In genomic region chr5:3104446-3105047, GRCh38 we compare ENCODE assay signal across 16 cellular contexts.
DNase-seq lines count a peak whose midpoint lies in the region; ATAC-seq and TF ChIP-seq lines count a peak whose summit lies in the region.
"Had no signal": no experiment of that assay in that cellular context is flagged by ENCODE, and none has a peak within 500 bp of the region (broad histone marks: within the 10 kb centered on the region; RNA-seq: fewer than 3 reads in every experiment).

No MANE protein-coding gene starts in this region.

- H2BK15ac ChIP-seq in H9 (ENCODE audit: low read depth, low read length) = no peak overlapping the region

- H3K4me1 ChIP-seq in H9 (ENCODE audit: insufficient read depth, low read length) = peaks cover 22% of the 10 kb centered on the region; the same call in 1 of the 2 replicates
- H3K4me1 ChIP-seq: BE2C had no signal

- no peak overlapping the region for H2BK120ac ChIP-seq in H9 (ENCODE audit: low read depth, low read length, poor library complexity, severe bottlenecking)

- no peak overlapping the region for H3K18ac ChIP-seq in H9 (ENCODE audit: insufficient read length, low read depth, low read length)

- H3K36me3 Mint-ChIP-seq in H9 (ENCODE audit: insufficient read depth in 1 of 3, low read depth in 3 of 3) (no peaks in the 10 kb centered on the region; a peak in 1 of 7 replicates), mesothelial cell of epicardium (no peaks in the 10 kb centered on the region)
- no peaks in the 10 kb centered on the region for H3K36me3 Mint-ChIP-seq in activated T-cell treated with anti-CD3 and anti-CD28 coated beads, Interleukin-2, amount 50 U/mL, for 24 hours (ENCODE audit: low read depth)
- H3K36me3 Mint-ChIP-seq: CD8-positive, alpha-beta T cell had no signal

- no peak overlapping the region for H3K4ac ChIP-seq in H9 (ENCODE audit: low read depth, low read length)

- H4K5ac ChIP-seq in H9 (ENCODE audit: insufficient read length, low read depth, low read length) = no peak overlapping the region

- no peaks in the 10 kb centered on the region for H4K20me1 ChIP-seq in H9 (ENCODE audit: control insufficient read depth, insufficient read depth, insufficient read length)

- peaks cover 0 to 4% of the 10 kb centered on the region in 2 experiments; a peak in 3 of 5 replicates for H3K9me3 Mint-ChIP-seq in H9
- no peaks in the 10 kb centered on the region for H3K9me3 Mint-ChIP-seq in mesothelial cell of epicardium
- no peaks in the 10 kb centered on the region for H3K9me3 Mint-ChIP-seq in activated T-cell treated with anti-CD3 and anti-CD28 coated beads, Interleukin-2, amount 50 U/mL, for 24 hours
- H3K9me3 Mint-ChIP-seq: CD8-positive, alpha-beta T cell had no signal

- H3K4me1 Mint-ChIP-seq in H9 (peaks cover 85 to 87% of the 10 kb centered on the region in 2 experiments), mesothelial cell of epicardium (peaks cover 71% of the 10 kb centered on the region)
- no peaks in the 10 kb centered on the region for H3K4me1 Mint-ChIP-seq in activated T-cell treated with anti-CD3 and anti-CD28 coated beads, Interleukin-2, amount 50 U/mL, for 24 hours (ENCODE audit: low read depth)

- no peak overlapping the region for H3K23ac ChIP-seq in H9 (ENCODE audit: insufficient read length, low read depth, low read length)

- H3K4me3 Mint-ChIP-seq in H9 = peak overlapping the region in 1 of 2 experiments; percentile 23; a peak in 1 of 5 replicates
- H3K4me3 Mint-ChIP-seq in mesothelial cell of epicardium = peak overlapping the region; percentile 22
- no peak overlapping the region for H3K4me3 Mint-ChIP-seq in activated T-cell treated with anti-CD3 and anti-CD28 coated beads, Interleukin-2, amount 50 U/mL, for 24 hours
- H3K4me3 Mint-ChIP-seq: CD8-positive, alpha-beta T cell had no signal

- H3T11ph ChIP-seq in H9 (ENCODE audit: low read length) = no peak overlapping the region

- H2BK12ac ChIP-seq in H9 (ENCODE audit: insufficient read length, low read depth, low read length) = no peak overlapping the region

- DNase-seq in H9 = no peak
- peak; percentile 76 for DNase-seq in ecto neural progenitor cell (ENCODE audit: low spot score)
- no peak for DNase-seq in mesothelial cell of epicardium (ENCODE audit: low spot score in 2 of 2, unreplicated experiment in 2 of 2)
- no peak for DNase-seq in AG08396 (ENCODE audit: low spot score)
- DNase-seq in SW480 (ENCODE audit: low spot score) = no peak
- DNase-seq in activated T-cell treated with anti-CD3 and anti-CD28 coated beads, Interleukin-2, amount 50 U/mL, for 24 hours = no peak
- DNase-seq: BE2C; CD8-positive, alpha-beta T cell; DND-41; GF-D8; NCI-H187 treated with DMSO at 0.1 percent for 48 hours; NCI-H2171; NCI-H446 treated with DMSO at 0.1 percent for 48 hours; RPMI8226; SIG-M5 had no signal

- H3K4me2 ChIP-seq in H9 (ENCODE audit: insufficient read depth, insufficient read length, low read length) = no peak overlapping the region

- H3K23me2 ChIP-seq in H9 (ENCODE audit: insufficient read length, low read depth, low read length, poor library complexity, severe bottlenecking) = no peaks in the 10 kb centered on the region

- no peak overlapping the region for H3K9ac ChIP-seq in H9 (ENCODE audit: extremely low read depth, insufficient read length, low read length)

- H2AFZ ChIP-seq in H9 (ENCODE audit: low read length) = no peak overlapping the region

- no peaks in the 10 kb centered on the region for H3K27me3 ChIP-seq in H9 (ENCODE audit: insufficient read depth, low read length)
- H3K27me3 ChIP-seq: BE2C had no signal

- WGBS in H9 (ENCODE audit: extremely low coverage, insufficient read length, low lambda C conversion rate) = no CpG with 5 or more reads among the region's 21 CpGs

- no peak overlapping the region for H2AK5ac ChIP-seq in H9 (ENCODE audit: insufficient read length, low read length)

- H3K79me1 ChIP-seq in H9 (ENCODE audit: insufficient read depth, low read depth, low read length, poor library complexity, severe bottlenecking) = no peaks in the 10 kb centered on the region

- H3K56ac ChIP-seq in H9 (ENCODE audit: insufficient read length, low read depth, low read length) = no peak overlapping the region

- no peak overlapping the region for H2BK20ac ChIP-seq in H9 (ENCODE audit: low read depth, low read length, poor library complexity, severe bottlenecking)

- no peak for ATAC-seq in HG03025 (IDR thresholded peaks at IDR 0.05; ENCODE audit: low FRiP score, unreplicated experiment)
- ATAC-seq: CD8-positive, alpha-beta T cell had no signal

- H2BK5ac ChIP-seq in H9 (ENCODE audit: insufficient read length, low read length) = no peak overlapping the region

- no peak overlapping the region for H3K14ac ChIP-seq in H9 (ENCODE audit: insufficient read depth, low read length)

- no peaks in the 10 kb centered on the region for H3K79me2 ChIP-seq in H9 (ENCODE audit: insufficient read depth, low read length)

- no peak for TF ChIP-seq CTCF in H9 (conservative IDR thresholded peaks at IDR 0.05)
- no peak for TF ChIP-seq CTCF in mesothelial cell of epicardium (IDR thresholded peaks at IDR 0.05; ENCODE audit: unreplicated experiment)

- no peak overlapping the region for H4K8ac ChIP-seq in H9 (replicated peaks; ENCODE audit: insufficient read length, low read depth, low read length)

- no peak overlapping the region for H3K27ac ChIP-seq in H9 (ENCODE audit: insufficient read length, low read depth, low read length)

- H3K27me3 Mint-ChIP-seq in H9 (ENCODE audit: low read depth) = peaks cover 4% of the 10 kb centered on the region
- peaks cover 15% of the 10 kb centered on the region for H3K27me3 Mint-ChIP-seq in mesothelial cell of epicardium (ENCODE audit: low read depth)
- H3K27me3 Mint-ChIP-seq in activated T-cell treated with anti-CD3 and anti-CD28 coated beads, Interleukin-2, amount 50 U/mL, for 24 hours = peaks cover 49% of the 10 kb centered on the region

- no peak overlapping the region for H4K91ac ChIP-seq in H9 (ENCODE audit: insufficient read length, low read depth, low read length)

- H3K27ac Mint-ChIP-seq in H9 (peak overlapping the region in 2 of 3 experiments; percentile 93 to 99; a peak in 5 of 7 replicates), mesothelial cell of epicardium (peak overlapping the region; percentile 93)
- H3K27ac Mint-ChIP-seq in activated T-cell treated with anti-CD3 and anti-CD28 coated beads, Interleukin-2, amount 50 U/mL, for 24 hours = no peak overlapping the region
- H3K27ac Mint-ChIP-seq: CD8-positive, alpha-beta T cell had no signal

- H3K9me3 ChIP-seq in H9 (ENCODE audit: control insufficient read depth, low read depth, low read length) = no peaks in the 10 kb centered on the region
- H3K9me3 ChIP-seq: BE2C had no signal
